Comparison of ENCODE assay signal across 26 cellular contexts in the genomic region with DNA sequence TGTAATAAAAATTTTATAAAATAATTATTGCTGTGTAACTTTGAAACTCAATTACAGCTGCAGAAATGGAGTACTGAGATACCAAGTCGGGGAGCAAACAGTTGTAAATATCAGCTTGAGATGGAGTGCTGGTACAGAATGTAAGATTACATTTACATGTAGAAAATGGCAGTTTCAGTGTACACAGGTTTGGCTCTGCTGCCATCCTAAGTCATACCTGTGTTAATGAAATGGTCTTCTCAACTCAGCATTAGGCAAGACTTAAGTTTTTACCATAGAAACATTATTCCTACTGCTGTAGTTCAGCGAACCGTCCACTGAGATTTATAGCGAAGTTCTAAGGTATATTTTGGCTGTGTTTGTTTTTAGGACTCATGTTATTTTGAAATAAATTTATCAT.
"Had no signal": no experiment of that assay in that cellular context is flagged by ENCODE, and none has a peak within 500 bp of the region (broad histone marks: within the 10 kb centered on the region; RNA-seq: fewer than 3 reads in every experiment).

No MANE protein-coding gene starts in this region.

- H3K36me3 ChIP-seq: colonic mucosa, esophagus squamous epithelium, heart right ventricle, left lung, lower lobe of right lung, spleen, transverse colon had no signal

- H3K4me3 ChIP-seq: body of pancreas, colonic mucosa, esophagus squamous epithelium, heart right ventricle, left lung, lower lobe of right lung, neural progenitor cell, spleen, transverse colon had no signal

- H3K4me2 ChIP-seq: neural progenitor cell had no signal

- H3K9me3 ChIP-seq: body of pancreas, colonic mucosa had no signal

- H3K27ac ChIP-seq: body of pancreas, colonic mucosa, esophagus squamous epithelium, heart right ventricle, left lung, lower lobe of right lung, neural progenitor cell, spleen, transverse colon had no signal

- H3K4me1 ChIP-seq: body of pancreas, colonic mucosa, esophagus squamous epithelium, heart right ventricle, left lung, lower lobe of right lung, neural progenitor cell, spleen had no signal

- H3K4me1 Mint-ChIP-seq: activated CD4-positive, alpha-beta T cell treated with anti-CD3 and anti-CD28 coated beads for 36 hours; activated CD8-positive, alpha-beta memory T cell treated with anti-CD3 and anti-CD28 coated beads, Interleukin-2, amount 10 ng/mL, durations not matched to agents 7 days and 5 days; neural progenitor cell had no signal

- DNase-seq: activated CD4-positive, alpha-beta T cell treated with anti-CD3 and anti-CD28 coated beads for 36 hours; activated CD4-positive, CD25-positive, alpha-beta regulatory T cell; activated CD8-positive, alpha-beta memory T cell treated with anti-CD3 and anti-CD28 coated beads, Interleukin-2, amount 10 ng/mL, durations not matched to agents 7 days and 5 days; activated CD8-positive, alpha-beta T cell treated with anti-CD3 and anti-CD28 coated beads, Interleukin-2, amount 10 ng/mL, durations not matched to agents 7 days and 5 days; activated T-cell treated with anti-CD3 and anti-CD28 coated beads, Interleukin-2, amount 50 U/mL, for 48 hours; anterior cingulate cortex; body of pancreas; cerebellar nuclear complex; effector CD8-positive, alpha-beta T cell; esophagus squamous epithelium; foreskin melanocyte; heart right ventricle; kidney glomerular epithelial cell; left lung; lower lobe of right lung; mesenchymal stem cell; naive thymus-derived CD8-positive, alpha-beta T cell; occipital lobe; right cardiac atrium; spleen; stimulated activated naive CD4-positive, alpha-beta T cell treated with Interleukin-2 at 50 U/mL for 16 hours; transverse colon had no signal

- H3K9ac ChIP-seq: neural progenitor cell had no signal

- H3K27ac Mint-ChIP-seq: activated CD4-positive, alpha-beta T cell treated with anti-CD3 and anti-CD28 coated beads for 36 hours; activated CD8-positive, alpha-beta memory T cell treated with anti-CD3 and anti-CD28 coated beads, Interleukin-2, amount 10 ng/mL, durations not matched to agents 7 days and 5 days; activated CD8-positive, alpha-beta T cell treated with anti-CD3 and anti-CD28 coated beads, Interleukin-2, amount 10 ng/mL, durations not matched to agents 7 days and 5 days; activated naive CD8-positive, alpha-beta T cell; activated T-helper 2 cell treated with anti-CD3 and anti-CD28 coated beads, Interferon-gamma antibody, Interleukin-2, Interleukin-4, amounts not matched to agents 10 μg/mL and 5 μg/mL and 100 μg/mL, durations not matched to agents 14 hours and 24 hours and 36 hours; neural progenitor cell had no signal

- H3K27me3 ChIP-seq: body of pancreas, colonic mucosa, esophagus squamous epithelium, heart right ventricle, left lung, neural progenitor cell, spleen, transverse colon had no signal

- H3K4me3 Mint-ChIP-seq: activated CD4-positive, alpha-beta T cell treated with anti-CD3 and anti-CD28 coated beads for 36 hours; activated CD8-positive, alpha-beta memory T cell treated with anti-CD3 and anti-CD28 coated beads, Interleukin-2, amount 10 ng/mL, durations not matched to agents 7 days and 5 days; activated CD8-positive, alpha-beta T cell treated with anti-CD3 and anti-CD28 coated beads, Interleukin-2, amount 10 ng/mL, durations not matched to agents 7 days and 5 days; activated naive CD8-positive, alpha-beta T cell; naive thymus-derived CD8-positive, alpha-beta T cell; neural progenitor cell had no signal

- H2AFZ ChIP-seq: neural progenitor cell had no signal

- ATAC-seq: activated CD4-positive, alpha-beta T cell treated with anti-CD3 and anti-CD28 coated beads for 36 hours; activated CD8-positive, alpha-beta memory T cell treated with anti-CD3 and anti-CD28 coated beads, Interleukin-2, amount 10 ng/mL, durations not matched to agents 7 days and 5 days; activated CD8-positive, alpha-beta T cell treated with anti-CD3 and anti-CD28 coated beads, Interleukin-2, amount 10 ng/mL, durations not matched to agents 7 days and 5 days; body of pancreas; heart right ventricle; left lung; lower lobe of right lung; naive thymus-derived CD8-positive, alpha-beta T cell; right cardiac atrium had no signal
